17 cellular contexts compared by ENCODE assay signal in the genomic region with DNA sequence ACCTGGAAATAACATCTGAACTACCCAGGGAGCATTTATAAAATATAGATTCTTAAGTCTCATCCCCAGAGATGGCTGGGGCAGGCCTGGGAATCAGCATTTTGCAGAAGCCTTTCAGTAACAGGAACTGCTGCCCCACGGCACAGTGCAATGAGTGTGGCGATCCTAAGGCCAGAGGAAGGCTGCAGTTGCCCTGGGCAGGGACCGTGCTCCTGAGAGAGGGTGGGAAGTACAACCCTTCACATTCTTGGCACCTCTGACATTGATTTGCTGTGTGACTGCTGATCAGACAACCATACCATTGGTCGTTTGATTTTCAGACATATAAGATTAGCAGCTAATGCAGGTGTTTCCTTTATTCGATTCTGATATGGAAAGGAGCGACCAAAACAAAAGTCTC.
DNase-seq lines count a peak whose midpoint lies in the region; ATAC-seq and TF ChIP-seq lines count a peak whose summit lies in the region.
"Had no signal": no experiment of that assay in that cellular context is flagged by ENCODE, and none has a peak within 500 bp of the region (broad histone marks: within the 10 kb centered on the region; RNA-seq: fewer than 3 reads in every experiment).

No MANE protein-coding gene starts in this region.

- H3K9me3 Mint-ChIP-seq in activated CD4-positive, alpha-beta T cell treated with anti-CD3 and anti-CD28 coated beads, Interleukin-2, amount 10 ng/mL, durations not matched to agents 7 days and 5 days: no peaks in the 10 kb centered on the region
- H3K9me3 Mint-ChIP-seq: CD4-positive, alpha-beta memory T cell had no signal

- no peak overlapping the region for H3K27ac Mint-ChIP-seq in activated CD4-positive, alpha-beta T cell treated with anti-CD3 and anti-CD28 coated beads, Interleukin-2, amount 10 ng/mL, durations not matched to agents 7 days and 5 days
- H3K27ac Mint-ChIP-seq: CD14-positive monocyte; CD4-positive, alpha-beta memory T cell had no signal

- no peaks in the 10 kb centered on the region for H3K4me1 Mint-ChIP-seq in activated CD4-positive, alpha-beta T cell treated with anti-CD3 and anti-CD28 coated beads, Interleukin-2, amount 10 ng/mL, durations not matched to agents 7 days and 5 days
- H3K4me1 Mint-ChIP-seq: CD14-positive monocyte; CD4-positive, alpha-beta memory T cell had no signal

- no peaks in the 10 kb centered on the region for H3K27me3 Mint-ChIP-seq in activated CD4-positive, alpha-beta T cell treated with anti-CD3 and anti-CD28 coated beads, Interleukin-2, amount 10 ng/mL, durations not matched to agents 7 days and 5 days

- intact Hi-C loops in body of pancreas (cut with DNase I) (no loop called here), left lung (cut with DNase I) (no loop called here), sigmoid colon (cut with DNase I) (no loop called here)

- H3K4me3 ChIP-seq in body of pancreas (no peak overlapping the region), left lung (no peak overlapping the region), sigmoid colon (no peak overlapping the region)
- H3K4me3 ChIP-seq: HAP-1 had no signal

- POLR2A ChIA-PET in activated CD4-positive, alpha-beta T cell treated with anti-CD3 and anti-CD28 coated beads, Interleukin-2, amount 10 ng/mL, durations not matched to agents 7 days and 5 days (lab: Charles Lee): no interaction called here

- H3K4me3 Mint-ChIP-seq in activated CD4-positive, alpha-beta T cell treated with anti-CD3 and anti-CD28 coated beads, Interleukin-2, amount 10 ng/mL, durations not matched to agents 7 days and 5 days: no peak overlapping the region
- H3K4me3 Mint-ChIP-seq: CD14-positive monocyte; CD4-positive, alpha-beta memory T cell had no signal

- H3K4me1 ChIP-seq in body of pancreas: peaks cover 20% of the 10 kb centered on the region
- no peaks in the 10 kb centered on the region for H3K4me1 ChIP-seq in left lung
- H3K4me1 ChIP-seq in sigmoid colon: peaks cover 0 to 5% (median 0%) of the 10 kb centered on the region in 4 donors
- H3K4me1 ChIP-seq: BE2C, HAP-1 had no signal

- H3K27ac ChIP-seq in C4-2B (peak overlapping the region; percentile 70), body of pancreas (peak overlapping the region in 3 of 4 donors; percentile 15 to 38 (median 33)), left lung (no peak overlapping the region), sigmoid colon (no peak overlapping the region)
- H3K27ac ChIP-seq: HL-60 had no signal

- CTCF ChIA-PET in activated CD4-positive, alpha-beta T cell treated with anti-CD3 and anti-CD28 coated beads, Interleukin-2, amount 10 ng/mL, durations not matched to agents 7 days and 5 days (lab: Charles Lee): no interaction called here

- 57 to 62% methylated on average over 4 to 6 of the region's 6 CpGs for WGBS in body of pancreas, 2 donors
- 87 to 90% methylated on average over 6 of the region's 6 CpGs for WGBS in sigmoid colon, 2 donors

- no peak for DNase-seq in body of pancreas
- DNase-seq in left lung: no peak
- no peak for DNase-seq in activated CD4-positive, alpha-beta T cell treated with anti-CD3 and anti-CD28 coated beads, Interleukin-2, amount 10 ng/mL, durations not matched to agents 7 days and 5 days
- DNase-seq in sigmoid colon: no peak
- DNase-seq in activated CD4-positive, alpha-beta T cell treated with anti-CD3 and anti-CD28 coated beads, Interleukin-2, amount 50 U/mL, for 4 hours: no peak
- no peak for DNase-seq in GF-D8 (lab: John Stamatoyannopoulos, UW)
- DNase-seq: ACHN; BE2C; CD4-positive, alpha-beta memory T cell; DMS153; DMS79; GDM1; GOT3 had no signal

- TF ChIP-seq CTCF in C4-2B (conservative IDR thresholded peaks at IDR 0.05) (no peak), body of pancreas (IDR thresholded peaks at IDR 0.05) (no peak), left lung (IDR thresholded peaks at IDR 0.05) (no peak), sigmoid colon (IDR thresholded peaks at IDR 0.05) (no peak)

- no peak for TF ChIP-seq EP300 in sigmoid colon (IDR thresholded peaks at IDR 0.05)

- TF ChIP-seq POLR2A in body of pancreas (IDR thresholded peaks at IDR 0.05) (no peak), sigmoid colon (IDR thresholded peaks at IDR 0.05) (no peak)

- H3K36me3 ChIP-seq in body of pancreas (replicated peaks in 1 of 2; ENCODE audit: insufficient read depth in 1 of 2, low read depth in 2 of 2) (no peaks in the 10 kb centered on the region), left lung (no peaks in the 10 kb centered on the region), sigmoid colon (no peaks in the 10 kb centered on the region)
- H3K36me3 ChIP-seq: BE2C, HAP-1 had no signal

- no peaks in the 10 kb centered on the region for H3K27me3 ChIP-seq in body of pancreas
- H3K27me3 ChIP-seq in left lung: peaks cover 0 to 16% of the 10 kb centered on the region in 2 donors
- H3K27me3 ChIP-seq in sigmoid colon: peaks cover 0 to 6% (median 0%) of the 10 kb centered on the region in 3 donors
- H3K27me3 ChIP-seq: BE2C had no signal

- H3K36me3 Mint-ChIP-seq in activated CD4-positive, alpha-beta T cell treated with anti-CD3 and anti-CD28 coated beads, Interleukin-2, amount 10 ng/mL, durations not matched to agents 7 days and 5 days (ENCODE audit: low read depth): no peaks in the 10 kb centered on the region
- H3K36me3 Mint-ChIP-seq: CD14-positive monocyte; CD4-positive, alpha-beta memory T cell had no signal

- H3K9me3 ChIP-seq in body of pancreas (no peaks in the 10 kb centered on the region), left lung (no peaks in the 10 kb centered on the region), sigmoid colon (no peaks in the 10 kb centered on the region)
- H3K9me3 ChIP-seq: BE2C, HAP-1 had no signal

- ATAC-seq in body of pancreas (no peak), left lung (peak; percentile 57)

Comparison
In these comparisons a context has a peak if more than half of its experiments do, and no peak if none do; other contexts are left out.
1. H3K27ac ChIP-seq: peak in C4-2B (single experiment) and body of pancreas (3 of 4); none in left lung (0 of 2) and sigmoid colon (0 of 4).